In genomic region chr7:77895905-77896304, GRCh38 we compare ENCODE assay signal across 32 cellular contexts.
"Had no signal": no experiment of that assay in that cellular context is flagged by ENCODE, and none has a peak within 500 bp of the region (broad histone marks: within the 10 kb centered on the region; RNA-seq: fewer than 3 reads in every experiment).

No MANE protein-coding gene starts in this region.

- H3K4me3 ChIP-seq: ascending aorta, breast epithelium, cardiac muscle cell, coronary artery, dorsolateral prefrontal cortex, gastrocnemius medialis, heart left ventricle had no signal

- H3K9me3 ChIP-seq: ascending aorta, breast epithelium, gastrocnemius medialis, heart left ventricle had no signal

- H3K4me1 ChIP-seq: ascending aorta, breast epithelium, foreskin keratinocyte had no signal

- DNase-seq: activated CD4-positive, alpha-beta T cell treated with anti-CD3 and anti-CD28 coated beads for 48 hours; activated CD4-positive, alpha-beta T cell treated with anti-CD3 and anti-CD28 coated beads, Interleukin-2, amount 50 U/mL, for 1 hour; activated CD4-positive, alpha-beta T cell treated with anti-CD3 and anti-CD28 coated beads, Interleukin-2, amount 50 U/mL, for 48 hours; activated CD8-positive, alpha-beta memory T cell treated with anti-CD3 and anti-CD28 coated beads for 24 hours; activated CD8-positive, alpha-beta T cell treated with anti-CD3 and anti-CD28 coated beads for 36 hours; activated effector memory CD4-positive, alpha-beta T cell treated with anti-CD3 and anti-CD28 coated beads, Interleukin-2, amount 50 U/mL, for 16 hours; activated naive CD4-positive, alpha-beta T cell; activated naive CD4-positive, alpha-beta T cell treated with anti-CD3 and anti-CD28 coated beads, Interleukin-2, amount 10 ng/mL, durations not matched to agents 7 days and 5 days; activated naive CD8-positive, alpha-beta T cell treated with anti-CD3 and anti-CD28 coated beads, Interleukin-2, amount 10 ng/mL, durations not matched to agents 7 days and 5 days; activated T-cell treated with anti-CD3 and anti-CD28 coated beads, Interleukin-2, amount 50 U/mL, for 1 hour; activated T-cell treated with anti-CD3 and anti-CD28 coated beads, Interleukin-2, amount 50 U/mL, for 48 hours; central memory CD4-positive, alpha-beta T cell; cerebellar nuclear complex; dorsolateral prefrontal cortex; effector memory CD4-positive, alpha-beta T cell; endodermal cell; foreskin keratinocyte; gastrocnemius medialis; glutamatergic neuron; heart left ventricle; hypothalamus; T-helper 2 cell had no signal

- H3K36me3 ChIP-seq: ascending aorta, breast epithelium, cardiac muscle cell had no signal

- ATAC-seq: activated CD4-positive, CD25-positive, alpha-beta regulatory T cell treated with anti-CD3 and anti-CD28 coated beads, Interleukin-2, amount 50 U/mL, for 24 hours; activated CD8-positive, alpha-beta T cell treated with anti-CD3 and anti-CD28 coated beads for 36 hours; activated naive CD4-positive, alpha-beta T cell treated with anti-CD3 and anti-CD28 coated beads, Interleukin-2, amount 50 U/mL, for 72 hours; esophagus mucosa; foreskin keratinocyte; gastrocnemius medialis; heart left ventricle; WTC11 had no signal

- FAIRE-seq: TTC549 had no signal

- H3K27ac ChIP-seq: ascending aorta, breast epithelium, cardiac muscle cell, coronary artery, dorsolateral prefrontal cortex, foreskin keratinocyte, gastrocnemius medialis, heart left ventricle, VCaP had no signal

- H3K27me3 ChIP-seq: ascending aorta, breast epithelium, cardiac muscle cell, dorsolateral prefrontal cortex, foreskin keratinocyte, gastrocnemius medialis, heart left ventricle had no signal
